26 cellular contexts compared by ENCODE assay signal in the genomic region with DNA sequence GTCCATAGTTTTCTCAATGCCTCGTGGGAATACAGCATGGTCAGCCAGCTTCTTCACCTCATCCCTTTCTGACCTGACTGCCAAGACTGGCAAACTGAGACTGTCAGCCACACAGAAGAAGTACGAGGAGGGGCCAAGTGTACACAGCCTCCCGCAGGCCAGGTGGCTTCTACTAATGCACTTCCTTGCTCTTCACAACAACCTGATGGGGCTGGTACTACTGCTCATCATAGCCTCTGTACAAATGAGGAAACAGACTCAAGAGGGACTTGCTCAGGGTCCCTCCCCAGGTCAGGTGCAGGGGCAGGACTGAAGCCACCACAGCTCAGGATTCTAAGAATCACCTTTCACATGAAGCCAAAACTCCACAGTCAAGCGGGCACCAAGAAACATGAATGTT. TPM values are rescaled to one million over a fixed set of nuclear protein-coding genes. Genes with fewer than 3 reads are reported as not detected.
A peak's percentile ranks its signal among the peaks of the same experiment; 100 is the strongest.
DNase-seq lines count a peak whose midpoint lies in the region; ATAC-seq and TF ChIP-seq lines count a peak whose summit lies in the region.
"Had no signal": no experiment of that assay in that cellular context is flagged by ENCODE, and none has a peak within 500 bp of the region (broad histone marks: within the 10 kb centered on the region; RNA-seq: fewer than 3 reads in every experiment).

No MANE protein-coding gene starts in this region.

- H3K36me3 Mint-ChIP-seq in activated naive CD4-positive, alpha-beta T cell treated with anti-CD3 and anti-CD28 coated beads, Interleukin-2, amount 10 ng/mL, durations not matched to agents 7 days and 5 days = peaks cover 83% of the 10 kb centered on the region
- peaks cover 16% of the 10 kb centered on the region for H3K36me3 Mint-ChIP-seq in T-helper 17 cell (ENCODE audit: low read depth)
- H3K36me3 Mint-ChIP-seq in CD4-positive, alpha-beta memory T cell = peaks cover 69 to 85% of the 10 kb centered on the region in 2 donors
- H3K36me3 Mint-ChIP-seq: immature natural killer cell had no signal

- POLR2A ChIA-PET in CD4-positive, alpha-beta memory T cell (lab: Charles Lee; ENCODE audit: partially characterized antibody) = interaction anchor here (0.6 kb wide), 1 partner anchor 171 kb away, joined by 3 read pairs; the partner anchor contains the start of gene SOX30

- peaks cover 3% of the 10 kb centered on the region for H3K9me3 Mint-ChIP-seq in activated naive CD4-positive, alpha-beta T cell treated with anti-CD3 and anti-CD28 coated beads, Interleukin-2, amount 10 ng/mL, durations not matched to agents 7 days and 5 days
- H3K9me3 Mint-ChIP-seq in CD4-positive, alpha-beta memory T cell = peaks cover 0 to 2% (median 0%) of the 10 kb centered on the region in 8 donors
- H3K9me3 Mint-ChIP-seq: H9, immature natural killer cell had no signal

- no peak overlapping the region for H3K4me3 ChIP-seq in stomach
- H3K4me3 ChIP-seq in CD4-positive, alpha-beta memory T cell (ENCODE audit: low read length in 2 of 2) = no peak overlapping the region
- H3K4me3 ChIP-seq: adrenal gland; BLaER1 treated with 17β-estradiol and CSF1 and Interleukin-3, amounts not matched to agents 10 nM and 100 nM; skin epidermis; thyroid gland had no signal

- no peak for TF ChIP-seq POLR2A in stomach (IDR thresholded peaks at IDR 0.05)

- CTCF ChIA-PET in activated naive CD4-positive, alpha-beta T cell treated with anti-CD3 and anti-CD28 coated beads, Interleukin-2, amount 10 ng/mL, durations not matched to agents 7 days and 5 days (lab: Charles Lee) = interaction anchor here (1.3 to 2.4 kb wide), 5 partner anchors 9 to 262 kb away, joined by 4 to 9 read pairs (median 7); partner anchors contain the start of gene LSM11
- CTCF ChIA-PET in CD4-positive, alpha-beta memory T cell (lab: Charles Lee; ENCODE audit: partially characterized antibody) = interaction anchor here (0.5 to 4.5 kb wide), 5 partner anchors 11 to 282 kb away, joined by 3 to 27 read pairs (median 3); partner anchors contain the start of gene LSM11

- peak; percentile 67 for ATAC-seq in T-helper 17 cell
- peak; percentile 47 for ATAC-seq in esophagus mucosa
- no peak for ATAC-seq in GM18517 (IDR thresholded peaks at IDR 0.05; ENCODE audit: unreplicated experiment)
- ATAC-seq: left lobe of liver, SK-N-SH treated with all-trans-retinoic acid at 6 μM for 48 hours had no signal

- peak overlapping the region; percentile 31 for H3K4me3 Mint-ChIP-seq in activated naive CD4-positive, alpha-beta T cell treated with anti-CD3 and anti-CD28 coated beads, Interleukin-2, amount 10 ng/mL, durations not matched to agents 7 days and 5 days
- peak overlapping the region; percentile 25 for H3K4me3 Mint-ChIP-seq in T-helper 17 cell
- peak overlapping the region in 3 of 8 donors; percentile 37 to 53 (median 40) for H3K4me3 Mint-ChIP-seq in CD4-positive, alpha-beta memory T cell
- H3K4me3 Mint-ChIP-seq: H9, immature natural killer cell had no signal

- H3K27ac ChIP-seq in stomach = peak overlapping the region in 3 of 5 donors; percentile 7 to 75 (median 73)
- H3K27ac ChIP-seq in CD4-positive, alpha-beta memory T cell (ENCODE audit: low read depth, low read length) = no peak overlapping the region
- H3K27ac ChIP-seq: adrenal gland; BLaER1 treated with 17β-estradiol and CSF1 and Interleukin-3, amounts not matched to agents 10 nM and 100 nM; brain microvascular endothelial cell; thyroid gland had no signal

- H3K27ac Mint-ChIP-seq in activated naive CD4-positive, alpha-beta T cell treated with anti-CD3 and anti-CD28 coated beads, Interleukin-2, amount 10 ng/mL, durations not matched to agents 7 days and 5 days = peak overlapping the region; percentile 95
- peak overlapping the region; percentile 65 for H3K27ac Mint-ChIP-seq in T-helper 17 cell
- peak overlapping the region in 3 of 7 donors; percentile 27 to 89 (median 83) for H3K27ac Mint-ChIP-seq in CD4-positive, alpha-beta memory T cell
- H3K27ac Mint-ChIP-seq: H9, immature natural killer cell had no signal

- H3K4me1 Mint-ChIP-seq in activated naive CD4-positive, alpha-beta T cell treated with anti-CD3 and anti-CD28 coated beads, Interleukin-2, amount 10 ng/mL, durations not matched to agents 7 days and 5 days = peaks cover 82% of the 10 kb centered on the region
- peaks cover 34% of the 10 kb centered on the region for H3K4me1 Mint-ChIP-seq in T-helper 17 cell
- peaks cover 23 to 55% (median 30%) of the 10 kb centered on the region in 4 donors for H3K4me1 Mint-ChIP-seq in CD4-positive, alpha-beta memory T cell
- H3K4me1 Mint-ChIP-seq: immature natural killer cell had no signal

- TF ChIP-seq CTCF in stomach (IDR thresholded peaks at IDR 0.05) = no peak

- H3K27me3 ChIP-seq in stomach = no peaks in the 10 kb centered on the region
- no peaks in the 10 kb centered on the region for H3K27me3 ChIP-seq in CD4-positive, alpha-beta memory T cell (ENCODE audit: insufficient read depth, low read length)
- H3K27me3 ChIP-seq: adrenal gland; BLaER1 treated with 17β-estradiol and CSF1 and Interleukin-3, amounts not matched to agents 10 nM and 100 nM; brain microvascular endothelial cell; thyroid gland had no signal

- no peaks in the 10 kb centered on the region for H3K9me3 ChIP-seq in T-helper 17 cell (ENCODE audit: control insufficient read depth, low read length, poor library complexity, severe bottlenecking)
- H3K9me3 ChIP-seq in stomach = no peaks in the 10 kb centered on the region
- H3K9me3 ChIP-seq in CD4-positive, alpha-beta memory T cell (ENCODE audit: control insufficient read depth in 1 of 2, low read length in 2 of 2) = no peaks in the 10 kb centered on the region
- H3K9me3 ChIP-seq: adrenal gland; BLaER1 treated with 17β-estradiol and CSF1 and Interleukin-3, amounts not matched to agents 10 nM and 100 nM; thyroid gland had no signal

- intact Hi-C loops in stomach (cut with DNase I; ENCODE audit: low total_unique reads) = no loop called here
- intact Hi-C loops in CD4-positive, alpha-beta memory T cell (cut with micrococcal nuclease) = no loop called here

- peak; percentile 54 for DNase-seq in activated naive CD4-positive, alpha-beta T cell treated with anti-CD3 and anti-CD28 coated beads, Interleukin-2, amount 10 ng/mL, durations not matched to agents 7 days and 5 days
- DNase-seq in activated naive CD4-positive, alpha-beta T cell treated with Interleukin-2 at 50 U/mL for 16 hours = no peak
- DNase-seq in T-helper 17 cell (no peak), stomach (no peak)
- no peak for DNase-seq in CD4-positive, alpha-beta memory T cell
- no peak for DNase-seq in stimulated activated naive CD4-positive, alpha-beta T cell treated with Interleukin-2 at 50 U/mL for 16 hours (lab: John Stamatoyannopoulos, UW)
- DNase-seq: ACHN; adrenal gland; brain microvascular endothelial cell; effector CD8-positive, alpha-beta T cell; foreskin melanocyte; H9; immature natural killer cell; Karpas-422; mesendoderm; NCI-H146; NCI-H510A treated with DMSO at 0.1 percent for 48 hours; occipital lobe; stimulated activated CD4-positive, alpha-beta T cell treated with anti-CD3 and anti-CD28 coated beads, Interleukin-1b, Interleukin-23, amount 100 ng/mL, for 48 hours; thyroid gland had no signal

- H3K36me3 ChIP-seq in stomach = peaks cover 0 to 66% (median 47%) of the 10 kb centered on the region in 4 donors
- H3K36me3 ChIP-seq in CD4-positive, alpha-beta memory T cell (ENCODE audit: insufficient read depth, low read length) = peaks cover 61% of the 10 kb centered on the region
- H3K36me3 ChIP-seq: thyroid gland had no signal

- no peak for TF ChIP-seq EP300 in stomach (IDR thresholded peaks at IDR 0.05)

- peaks cover 0 to 61% (median 32%) of the 10 kb centered on the region in 4 donors for H3K4me1 ChIP-seq in stomach
- peaks cover 36% of the 10 kb centered on the region for H3K4me1 ChIP-seq in CD4-positive, alpha-beta memory T cell (ENCODE audit: insufficient read depth, low read length)
- H3K4me1 ChIP-seq: adrenal gland, thyroid gland had no signal

- H3K27me3 Mint-ChIP-seq in activated naive CD4-positive, alpha-beta T cell treated with anti-CD3 and anti-CD28 coated beads, Interleukin-2, amount 10 ng/mL, durations not matched to agents 7 days and 5 days = no peaks in the 10 kb centered on the region
- no peaks in the 10 kb centered on the region for H3K27me3 Mint-ChIP-seq in T-helper 17 cell
- H3K27me3 Mint-ChIP-seq in CD4-positive, alpha-beta memory T cell = no peaks in the 10 kb centered on the region

- 65 to 72% (median 70%) methylated on average over 4 of the region's 4 CpGs for WGBS in stomach, 5 donors

RNA-seq across cellular contexts. Expression of gene NIPAL4, which starts 21.2 kb away (rescaled TPM):
- total RNA-seq in T-helper 17 cell (1 to 10 TPM; 1.5 to 2.3 TPM), esophagus mucosa (31.2 TPM), stomach (1 to 10 TPM in 3 of 5 donors, under 1 TPM in 1, not detected in 1; 0.58 to 8.3 (median 4.6) TPM)
- polyA plus RNA-seq in stomach = 1 to 10 TPM in 2 of 3 donors, under 1 TPM in 1; 0.19 to 4.0 (median 1.2) TPM
- not detected for total RNA-seq in CD4-positive, alpha-beta memory T cell
- polyA plus RNA-seq in CD4-positive, alpha-beta memory T cell = not detected
- total RNA-seq: H9, left lobe of liver, occipital lobe had no signal
- polyA plus RNA-seq: immature natural killer cell had no signal
